ENCODE assay signal across 9 cellular contexts in genomic region chr10:114520453-114520852, GRCh38.
DNase-seq lines count a peak whose midpoint lies in the region; ATAC-seq and TF ChIP-seq lines count a peak whose summit lies in the region.
"Had no signal": no experiment of that assay in that cellular context is flagged by ENCODE, and none has a peak within 500 bp of the region (broad histone marks: within the 10 kb centered on the region; RNA-seq: fewer than 3 reads in every experiment).

No MANE protein-coding gene starts in this region.

- peaks cover 84% of the 10 kb centered on the region for H3K4me1 Mint-ChIP-seq in activated T-helper 2 cell treated with anti-CD3 and anti-CD28 coated beads, Interferon-gamma antibody, Interleukin-2, Interleukin-4, amounts not matched to agents 10 μg/mL and 5 μg/mL and 100 μg/mL, durations not matched to agents 14 hours and 24 hours and 36 hours (ENCODE audit: low read depth)

- H3K27ac Mint-ChIP-seq in activated T-helper 2 cell treated with anti-CD3 and anti-CD28 coated beads, Interferon-gamma antibody, Interleukin-2, Interleukin-4, amounts not matched to agents 10 μg/mL and 5 μg/mL and 100 μg/mL, durations not matched to agents 14 hours and 24 hours and 36 hours: no peak overlapping the region

- intact Hi-C loops in activated T-helper 2 cell treated with anti-CD3 and anti-CD28 coated beads, Interferon-gamma antibody, Interleukin-2, Interleukin-4, amounts not matched to agents 10 μg/mL and 5 μg/mL and 100 μg/mL, durations not matched to agents 14 hours and 24 hours and 36 hours (cut with micrococcal nuclease): no loop called here

- H3K9me3 Mint-ChIP-seq in activated T-helper 2 cell treated with anti-CD3 and anti-CD28 coated beads, Interferon-gamma antibody, Interleukin-2, Interleukin-4, amounts not matched to agents 10 μg/mL and 5 μg/mL and 100 μg/mL, durations not matched to agents 14 hours and 24 hours and 36 hours: no peaks in the 10 kb centered on the region

- peaks cover 0 to 32% (median 6%) of the 10 kb centered on the region in 5 donors for H3K4me1 ChIP-seq in subcutaneous abdominal adipose tissue (ENCODE audit: control insufficient read depth in 5 of 5, insufficient read depth in 5 of 5, low read length in 5 of 5)

- peaks cover 0 to 2% (median 0%) of the 10 kb centered on the region in 5 donors for H3K36me3 ChIP-seq in subcutaneous abdominal adipose tissue (ENCODE audit: control insufficient read depth in 5 of 5, insufficient read depth in 5 of 5, low read length in 5 of 5)

- H3K4me3 Mint-ChIP-seq in activated T-helper 2 cell treated with anti-CD3 and anti-CD28 coated beads, Interferon-gamma antibody, Interleukin-2, Interleukin-4, amounts not matched to agents 10 μg/mL and 5 μg/mL and 100 μg/mL, durations not matched to agents 14 hours and 24 hours and 36 hours (ENCODE audit: low read depth): no peak overlapping the region

- DNase-seq in SIG-M5 treated with dmso at 0.1 percent for 504 hours (lab: John Stamatoyannopoulos, UW; ENCODE audit: unreplicated experiment) (peak; percentile 6), SIG-M5 (lab: John Stamatoyannopoulos, UW) (no peak), SHP77 treated with DMSO at 0.1 percent for 48 hours (lab: John Stamatoyannopoulos, UW) (peak; percentile 82), fibroblast of villous mesenchyme (ENCODE audit: low read depth) (peak; percentile 87), NCI-H1436 treated with DMSO at 0.1 percent for 48 hours (lab: John Stamatoyannopoulos, UW) (no peak)
- DNase-seq in activated T-helper 2 cell treated with anti-CD3 and anti-CD28 coated beads, Interferon-gamma antibody, Interleukin-2, Interleukin-4, amounts not matched to agents 10 μg/mL and 5 μg/mL and 100 μg/mL, durations not matched to agents 14 hours and 24 hours and 36 hours (ENCODE audit: low spot score): no peak
- DNase-seq: posterior cingulate gyrus had no signal

- H3K9me3 ChIP-seq in subcutaneous abdominal adipose tissue (ENCODE audit: control insufficient read depth in 5 of 5, low read length in 5 of 5): no peaks in the 10 kb centered on the region

- peaks cover 27% of the 10 kb centered on the region for H3K36me3 Mint-ChIP-seq in activated T-helper 2 cell treated with anti-CD3 and anti-CD28 coated beads, Interferon-gamma antibody, Interleukin-2, Interleukin-4, amounts not matched to agents 10 μg/mL and 5 μg/mL and 100 μg/mL, durations not matched to agents 14 hours and 24 hours and 36 hours (ENCODE audit: low read depth)

- no peaks in the 10 kb centered on the region for H3K27me3 Mint-ChIP-seq in activated T-helper 2 cell treated with anti-CD3 and anti-CD28 coated beads, Interferon-gamma antibody, Interleukin-2, Interleukin-4, amounts not matched to agents 10 μg/mL and 5 μg/mL and 100 μg/mL, durations not matched to agents 14 hours and 24 hours and 36 hours (ENCODE audit: low read depth)

- H3K4me3 ChIP-seq in fibroblast of villous mesenchyme (ENCODE audit: low read depth, low read length): no peak overlapping the region
- H3K4me3 ChIP-seq in subcutaneous abdominal adipose tissue (ENCODE audit: low read depth in 1 of 5, low read length in 5 of 5): no peak overlapping the region

- no peak for TF ChIP-seq CTCF in fibroblast of villous mesenchyme (IDR thresholded peaks at IDR 0.05; ENCODE audit: insufficient read depth, low read depth, low read length)

- peak overlapping the region; percentile 54 for H3K27ac ChIP-seq in subcutaneous abdominal adipose tissue (ENCODE audit: low read depth, low read length)

- H3K9ac ChIP-seq in subcutaneous abdominal adipose tissue (ENCODE audit: low read length in 5 of 5): no peak overlapping the region

- H3K27me3 ChIP-seq in subcutaneous abdominal adipose tissue (ENCODE audit: control insufficient read depth in 5 of 5, insufficient read depth in 4 of 5, low read length in 5 of 5): no peaks in the 10 kb centered on the region

- no peak for ATAC-seq in GM18511 (IDR thresholded peaks at IDR 0.05; ENCODE audit: unreplicated experiment)

Comparison
In these comparisons a context has a peak if more than half of its experiments do, and no peak if none do; other contexts are left out.
1. DNase-seq: peak in SIG-M5 treated with dmso at 0.1 percent for 504 hours (single experiment), SHP77 treated with DMSO at 0.1 percent for 48 hours (single experiment) and fibroblast of villous mesenchyme (single experiment); none in SIG-M5 (single experiment), activated T-helper 2 cell treated with anti-CD3 and anti-CD28 coated beads, Interferon-gamma antibody, Interleukin-2, Interleukin-4, amounts not matched to agents 10 μg/mL and 5 μg/mL and 100 μg/mL, durations not matched to agents 14 hours and 24 hours and 36 hours (single experiment) and NCI-H1436 treated with DMSO at 0.1 percent for 48 hours (single experiment).